ENCODE assay signal across 15 cellular contexts in genomic region chr2:128605421-128605820, GRCh38.
"Had no signal": no experiment of that assay in that cellular context is flagged by ENCODE, and none has a peak within 500 bp of the region (broad histone marks: within the 10 kb centered on the region; RNA-seq: fewer than 3 reads in every experiment).

No MANE protein-coding gene starts in this region.

- FAIRE-seq: astrocyte had no signal

- H3K4me1 Mint-ChIP-seq: stimulated activated naive B cell treated with anti-CD40 and anti-IgM and Interleukin-4, amounts not matched to agents 10 μg/mL and 1 μg/mL and 100 μg/mL, for 72 hours had no signal

- H3K9me3 Mint-ChIP-seq: natural killer cell treated with Interleukin-12 subunit alpha and Interleukin-12 subunit beta and Interleukin-15 and Interleukin-18, amount 100 ng/mL, for 72 hours; stimulated activated naive B cell treated with anti-CD40 and anti-IgM and Interleukin-4, amounts not matched to agents 10 μg/mL and 1 μg/mL and 100 μg/mL, for 72 hours had no signal

- H3K4me1 ChIP-seq: gastroesophageal sphincter, transverse colon, vagina had no signal

- H3K27ac Mint-ChIP-seq: natural killer cell treated with Interleukin-12 subunit alpha and Interleukin-12 subunit beta and Interleukin-15 and Interleukin-18, amount 100 ng/mL, for 72 hours; stimulated activated naive B cell treated with anti-CD40 and anti-IgM and Interleukin-4, amounts not matched to agents 10 μg/mL and 1 μg/mL and 100 μg/mL, for 72 hours had no signal

- H3K27me3 ChIP-seq: gastroesophageal sphincter, transverse colon, vagina had no signal

- H3K4me3 Mint-ChIP-seq: natural killer cell treated with Interleukin-12 subunit alpha and Interleukin-12 subunit beta and Interleukin-15 and Interleukin-18, amount 100 ng/mL, for 72 hours; stimulated activated naive B cell treated with anti-CD40 and anti-IgM and Interleukin-4, amounts not matched to agents 10 μg/mL and 1 μg/mL and 100 μg/mL, for 72 hours had no signal

- H3K36me3 ChIP-seq: gastroesophageal sphincter, transverse colon, vagina had no signal

- ATAC-seq: gastroesophageal sphincter; natural killer cell treated with Interleukin-12 subunit alpha and Interleukin-12 subunit beta and Interleukin-15 and Interleukin-18, amount 100 ng/mL, for 72 hours; stimulated activated naive B cell treated with anti-CD40 and anti-IgM and Interleukin-4, amounts not matched to agents 10 μg/mL and 1 μg/mL and 100 μg/mL, for 72 hours had no signal

- H3K27me3 Mint-ChIP-seq: natural killer cell treated with Interleukin-12 subunit alpha and Interleukin-12 subunit beta and Interleukin-15 and Interleukin-18, amount 100 ng/mL, for 72 hours; stimulated activated naive B cell treated with anti-CD40 and anti-IgM and Interleukin-4, amounts not matched to agents 10 μg/mL and 1 μg/mL and 100 μg/mL, for 72 hours had no signal

- H3K36me3 Mint-ChIP-seq: natural killer cell treated with Interleukin-12 subunit alpha and Interleukin-12 subunit beta and Interleukin-15 and Interleukin-18, amount 100 ng/mL, for 72 hours; stimulated activated naive B cell treated with anti-CD40 and anti-IgM and Interleukin-4, amounts not matched to agents 10 μg/mL and 1 μg/mL and 100 μg/mL, for 72 hours had no signal

- H3K9me3 ChIP-seq: gastroesophageal sphincter, transverse colon, vagina had no signal

- DNase-seq: activated CD4-positive, alpha-beta T cell treated with anti-CD3 and anti-CD28 coated beads, Interleukin-2, amount 50 U/mL, for 4 hours; activated T-cell treated with anti-CD3 and anti-CD28 coated beads, Interleukin-2, amount 50 U/mL, for 48 hours; erythroblast; mesendoderm; occipital lobe; stimulated activated CD4-positive, alpha-beta T cell treated with anti-CD3 and anti-CD28 coated beads, Interleukin-2, amount 100 ng/mL, for 48 hours; stimulated activated naive B cell treated with anti-CD40 and anti-IgM and Interleukin-4, amounts not matched to agents 10 μg/mL and 1 μg/mL and 100 μg/mL, for 72 hours; T-helper 1 cell; T1000; transverse colon had no signal

- H3K27ac ChIP-seq: gastroesophageal sphincter, SK-N-MC, transverse colon, vagina had no signal

- H3K4me3 ChIP-seq: gastroesophageal sphincter, SK-N-MC, transverse colon, vagina had no signal
